In the genomic region with DNA sequence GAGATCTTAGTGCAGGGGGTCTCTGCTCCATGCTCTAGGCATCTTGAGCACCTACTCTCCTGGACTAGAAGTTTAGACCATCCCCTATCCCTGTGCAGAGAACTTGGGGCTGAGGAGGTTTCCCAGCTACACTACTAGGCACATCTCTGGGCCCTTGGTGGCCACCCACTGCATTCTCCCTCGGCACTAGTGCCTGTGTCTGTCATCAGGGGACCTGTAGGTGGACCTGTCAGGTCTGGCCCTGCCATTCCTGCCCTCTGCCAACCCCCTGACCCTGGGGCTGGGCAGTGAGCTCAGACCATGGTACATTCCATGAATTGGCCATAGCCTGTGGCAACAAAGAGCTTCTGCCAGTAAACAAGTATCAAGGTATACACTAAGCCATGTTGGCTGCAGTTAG, we compare ENCODE assay signal across 22 cellular contexts.
"Had no signal": no experiment of that assay in that cellular context is flagged by ENCODE, and none has a peak within 500 bp of the region (broad histone marks: within the 10 kb centered on the region; RNA-seq: fewer than 3 reads in every experiment).

No MANE protein-coding gene starts in this region.

- ATAC-seq: Panc1, PC-3 had no signal

- H3K27me3 ChIP-seq: MG63 had no signal

- DNase-seq: KBM-7; MG63; NCI-H1092; NCI-H1105 treated with DMSO at 0.1 percent for 48 hours; NCI-H1417 treated with DMSO at 0.1 percent for 48 hours; NCI-H187; NCI-H2029; NCI-H2081 treated with DMSO at 0.1 percent for 48 hours; NCI-H2171; NCI-H226; NCI-H446; NCI-H510A; NCI-H524 treated with DMSO at 0.1 percent for 48 hours; NCI-H69; NCI-H774; NK-92 treated with Interleukin-12 subunit alpha and Interleukin-12 subunit beta, amount 100 ng/mL, for 24 hours; PC-3; SHP77; SK-N-SH; SW 1271 had no signal

- H3K27ac ChIP-seq: RWPE1 had no signal
